Comparison of ENCODE assay signal across 8 cellular contexts in the genomic region with DNA sequence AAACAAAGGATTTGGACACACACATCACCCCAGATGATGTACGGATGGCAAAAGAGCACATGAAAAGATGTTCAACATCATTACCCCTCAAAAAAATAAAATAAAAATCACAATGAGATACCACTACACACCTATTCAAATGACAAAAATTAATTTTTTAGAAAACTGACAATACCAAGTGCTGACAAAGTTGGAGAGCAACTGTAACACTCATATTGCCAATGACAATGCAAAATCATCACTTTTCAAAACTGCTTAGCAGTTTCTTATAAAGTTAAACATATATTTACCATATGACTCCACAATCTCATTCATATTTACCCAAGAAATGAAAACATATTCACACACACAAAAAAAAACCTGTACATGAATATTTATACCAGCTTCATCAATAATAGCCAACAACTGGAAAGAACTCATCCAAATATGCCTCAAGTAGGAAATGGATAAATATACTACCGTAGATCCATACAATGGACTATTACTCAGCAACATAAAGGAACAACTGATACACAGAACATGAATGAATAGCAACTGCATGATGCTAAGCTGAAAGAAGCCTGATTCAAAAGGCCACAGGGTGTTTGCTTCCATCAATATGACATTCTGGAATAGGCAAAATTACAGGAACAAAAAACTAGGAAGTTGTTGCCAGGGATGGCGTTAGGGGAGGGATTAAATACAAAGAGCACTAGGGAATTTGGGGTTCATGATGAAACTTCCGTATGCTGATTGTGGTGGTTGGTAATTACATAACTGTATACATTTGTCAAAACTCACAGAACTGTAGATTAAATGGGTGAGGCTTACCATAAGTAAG. TPM values are rescaled to one million over a fixed set of nuclear protein-coding genes. Genes with fewer than 3 reads are reported as not detected.
DNase-seq lines count a peak whose midpoint lies in the region; ATAC-seq and TF ChIP-seq lines count a peak whose summit lies in the region.

No MANE protein-coding gene starts in this region.

- H3K9me3 ChIP-seq in OCI-LY3 (ENCODE audit: insufficient read depth, low read length) = no peaks in the 10 kb centered on the region

- no peaks in the 10 kb centered on the region for H3K36me3 ChIP-seq in OCI-LY3 (replicated peaks; ENCODE audit: low read depth, low read length)

- H3K36me3 Mint-ChIP-seq in activated CD4-positive, alpha-beta T cell treated with anti-CD3 and anti-CD28 coated beads, Interleukin-2, amount 10 ng/mL, durations not matched to agents 7 days and 5 days (ENCODE audit: low read depth) = peaks cover 6% of the 10 kb centered on the region
- H3K36me3 Mint-ChIP-seq in chondrocyte (ENCODE audit: low read depth) (no peaks in the 10 kb centered on the region), osteocyte (ENCODE audit: unreplicated experiment) (no peaks in the 10 kb centered on the region)

- H3K4me2 ChIP-seq in OCI-LY3 (ENCODE audit: low read length) = peak overlapping the region; percentile 92

- DNase-seq in activated CD4-positive, alpha-beta T cell treated with anti-CD3 and anti-CD28 coated beads, Interleukin-2, amount 10 ng/mL, durations not matched to agents 7 days and 5 days = no peak
- no peak for DNase-seq in activated CD4-positive, alpha-beta T cell treated with anti-CD3 and anti-CD28 coated beads for 1 hour
- DNase-seq in chondrocyte (ENCODE audit: low spot score) (no peak), osteocyte (ENCODE audit: extremely low spot score, unreplicated experiment) (no peak), COLO829 (ENCODE audit: low spot score) (no peak), cerebellar cortex (ENCODE audit: low spot score) (no peak)

- peak overlapping the region; percentile 94 for H3K4me3 Mint-ChIP-seq in activated CD4-positive, alpha-beta T cell treated with anti-CD3 and anti-CD28 coated beads, Interleukin-2, amount 10 ng/mL, durations not matched to agents 7 days and 5 days
- H3K4me3 Mint-ChIP-seq in chondrocyte (ENCODE audit: unreplicated experiment) = peak overlapping the region; percentile 93
- peak overlapping the region; percentile 95 for H3K4me3 Mint-ChIP-seq in osteocyte (ENCODE audit: unreplicated experiment)

- peaks cover 49% of the 10 kb centered on the region for H3K4me1 Mint-ChIP-seq in activated CD4-positive, alpha-beta T cell treated with anti-CD3 and anti-CD28 coated beads, Interleukin-2, amount 10 ng/mL, durations not matched to agents 7 days and 5 days
- peaks cover 29% of the 10 kb centered on the region for H3K4me1 Mint-ChIP-seq in chondrocyte (ENCODE audit: low read depth)
- H3K4me1 Mint-ChIP-seq in osteocyte (ENCODE audit: unreplicated experiment) = peaks cover 22% of the 10 kb centered on the region

- CTCF ChIA-PET in activated CD4-positive, alpha-beta T cell treated with anti-CD3 and anti-CD28 coated beads, Interleukin-2, amount 10 ng/mL, durations not matched to agents 7 days and 5 days (lab: Charles Lee) = no interaction called here

- peaks cover 12% of the 10 kb centered on the region for H3K79me2 ChIP-seq in OCI-LY3 (ENCODE audit: low read length)

- H3K9ac ChIP-seq in OCI-LY3 (ENCODE audit: low read length) = peak overlapping the region; percentile 54; the same call in 1 of the 2 replicates

- H3K4me3 ChIP-seq in OCI-LY3 (ENCODE audit: low read length) = peak overlapping the region; percentile 96

- no peak for ATAC-seq in GM18907 (IDR thresholded peaks at IDR 0.05; ENCODE audit: unreplicated experiment)

- no peak overlapping the region for H3K27ac ChIP-seq in OCI-LY3 (ENCODE audit: low read length)

- peak overlapping the region; percentile 95; the same call in 1 of the 2 replicates for H2AFZ ChIP-seq in OCI-LY3 (ENCODE audit: low read depth, low read length)

- H3K27me3 Mint-ChIP-seq in activated CD4-positive, alpha-beta T cell treated with anti-CD3 and anti-CD28 coated beads, Interleukin-2, amount 10 ng/mL, durations not matched to agents 7 days and 5 days = peaks cover 12% of the 10 kb centered on the region
- no peaks in the 10 kb centered on the region for H3K27me3 Mint-ChIP-seq in chondrocyte (ENCODE audit: low read depth)
- peaks cover 8% of the 10 kb centered on the region for H3K27me3 Mint-ChIP-seq in osteocyte (ENCODE audit: unreplicated experiment)

- H3K4me1 ChIP-seq in OCI-LY3 (ENCODE audit: low read length) = peaks cover 30% of the 10 kb centered on the region

- no peaks in the 10 kb centered on the region for H4K20me1 ChIP-seq in OCI-LY3 (ENCODE audit: insufficient read depth, low read length)

- TF ChIP-seq CTCF in OCI-LY3 (IDR thresholded peaks at IDR 0.05; ENCODE audit: low read depth, low read length) (no peak), chondrocyte (IDR thresholded peaks at IDR 0.05) (no peak), osteocyte (IDR thresholded peaks at IDR 0.05) (no peak)

- H3K27me3 ChIP-seq in OCI-LY3 (ENCODE audit: low read depth, low read length) = no peaks in the 10 kb centered on the region

- peak overlapping the region; percentile 54 for H3K27ac Mint-ChIP-seq in activated CD4-positive, alpha-beta T cell treated with anti-CD3 and anti-CD28 coated beads, Interleukin-2, amount 10 ng/mL, durations not matched to agents 7 days and 5 days
- H3K27ac Mint-ChIP-seq in chondrocyte (ENCODE audit: unreplicated experiment) (no peak overlapping the region), osteocyte (ENCODE audit: unreplicated experiment) (no peak overlapping the region)

- POLR2A ChIA-PET in activated CD4-positive, alpha-beta T cell treated with anti-CD3 and anti-CD28 coated beads, Interleukin-2, amount 10 ng/mL, durations not matched to agents 7 days and 5 days (lab: Charles Lee) = no interaction called here

- H3K9me3 Mint-ChIP-seq in activated CD4-positive, alpha-beta T cell treated with anti-CD3 and anti-CD28 coated beads, Interleukin-2, amount 10 ng/mL, durations not matched to agents 7 days and 5 days = peaks cover 4% of the 10 kb centered on the region
- H3K9me3 Mint-ChIP-seq in chondrocyte (ENCODE audit: low read depth) (no peaks in the 10 kb centered on the region), osteocyte (ENCODE audit: unreplicated experiment) (no peaks in the 10 kb centered on the region)

RNA-seq across cellular contexts. Expression of a gene that starts 1.3 kb away (rescaled TPM):
- total RNA-seq in activated CD4-positive, alpha-beta T cell treated with anti-CD3 and anti-CD28 coated beads, Interleukin-2, amount 10 ng/mL, durations not matched to agents 7 days and 5 days = under 1 TPM; 0.30 to 0.48 TPM
- total RNA-seq in chondrocyte (0.40 to 2.9 TPM (median 0.79 TPM) in 3 replicates), osteocyte (0.31 and 0.54 TPM in 2 replicates)
